In genomic region chr10:33781666-33782395, GRCh38 we compare ENCODE assay signal across 25 cellular contexts.
"Had no signal": no experiment of that assay in that cellular context is flagged by ENCODE, and none has a peak within 500 bp of the region (broad histone marks: within the 10 kb centered on the region; RNA-seq: fewer than 3 reads in every experiment).

No MANE protein-coding gene starts in this region.

- H3K27me3 ChIP-seq: breast epithelium, SJCRH30 had no signal

- H3K27ac ChIP-seq: breast epithelium, KMS-11, RWPE1, SJCRH30 had no signal

- H3K4me3 ChIP-seq: breast epithelium, SJCRH30 had no signal

- H3K9me3 ChIP-seq: breast epithelium, SJCRH30, SK-N-SH had no signal

- DNase-seq: activated CD4-positive, alpha-beta T cell treated with anti-CD3 and anti-CD28 coated beads for 48 hours; activated CD4-positive, alpha-beta T cell treated with anti-CD3 and anti-CD28 coated beads, Interleukin-2, amount 50 U/mL, for 4 hours; activated CD4-positive, CD25-positive, alpha-beta regulatory T cell treated with anti-CD3 and anti-CD28 coated beads, Interleukin-2, amount 50 U/mL, for 72 hours; activated CD8-positive, alpha-beta memory T cell treated with anti-CD3 and anti-CD28 coated beads, Interleukin-2, amount 50 U/mL, for 48 hours; activated CD8-positive, alpha-beta T cell treated with anti-CD3 and anti-CD28 coated beads, Interleukin-2, amount 10 ng/mL, durations not matched to agents 7 days and 5 days; activated effector memory CD4-positive, alpha-beta T cell treated with Interleukin-2 at 50 U/mL for 16 hours; activated naive CD4-positive, alpha-beta T cell; activated T-cell treated with anti-CD3 and anti-CD28 coated beads, Interleukin-2, amount 50 U/mL, for 24 hours; aorta; caudate nucleus; MM.1S; NCI-H1105 treated with DMSO at 0.1 percent for 48 hours; NCI-H1436 treated with DMSO at 0.1 percent for 48 hours; NCI-H187; NCI-H2081; NCI-H510A treated with DMSO at 0.1 percent for 48 hours; NCI-H69; Right ventricle myocardium superior; SK-N-SH; T-helper 1 cell had no signal

- H3K36me3 ChIP-seq: breast epithelium, SJCRH30 had no signal

- ATAC-seq: activated CD8-positive, alpha-beta T cell treated with anti-CD3 and anti-CD28 coated beads, Interleukin-2, amount 10 ng/mL, durations not matched to agents 7 days and 5 days; WTC11 had no signal

- H3K4me1 ChIP-seq: breast epithelium had no signal
